Comparison of ENCODE assay signal across 3 cellular contexts in genomic region chr1:50719126-50719525, GRCh38.
A peak's percentile ranks its signal among the peaks of the same experiment; 100 is the strongest.
TF ChIP-seq lines count a peak whose summit lies in the region.

No MANE protein-coding gene starts in this region.

TF ChIP-seq in GM23338, 12 proteins besides CTCF, POLR2A, EP300 and RAD21 (continued from another document and continues in another):
- no peak for TF ChIP-seq ZNF462 (CRISPR knock-in tag; IDR thresholded peaks at IDR 0.05)

TF ChIP-seq in HEK293, 187 proteins besides CTCF, POLR2A, EP300 and RAD21 (continued from another document):
- TF ChIP-seq, protein P1, sequence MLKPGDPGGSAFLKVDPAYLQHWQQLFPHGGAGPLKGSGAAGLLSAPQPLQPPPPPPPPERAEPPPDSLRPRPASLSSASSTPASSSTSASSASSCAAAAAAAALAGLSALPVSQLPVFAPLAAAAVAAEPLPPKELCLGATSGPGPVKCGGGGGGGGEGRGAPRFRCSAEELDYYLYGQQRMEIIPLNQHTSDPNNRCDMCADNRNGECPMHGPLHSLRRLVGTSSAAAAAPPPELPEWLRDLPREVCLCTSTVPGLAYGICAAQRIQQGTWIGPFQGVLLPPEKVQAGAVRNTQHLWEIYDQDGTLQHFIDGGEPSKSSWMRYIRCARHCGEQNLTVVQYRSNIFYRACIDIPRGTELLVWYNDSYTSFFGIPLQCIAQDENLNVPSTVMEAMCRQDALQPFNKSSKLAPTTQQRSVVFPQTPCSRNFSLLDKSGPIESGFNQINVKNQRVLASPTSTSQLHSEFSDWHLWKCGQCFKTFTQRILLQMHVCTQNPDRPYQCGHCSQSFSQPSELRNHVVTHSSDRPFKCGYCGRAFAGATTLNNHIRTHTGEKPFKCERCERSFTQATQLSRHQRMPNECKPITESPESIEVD (tag by site-specific recombination; IDR thresholded peaks at IDR 0.05): peak; percentile 49; the same call in 1 of the 2 replicates
- TF ChIP-seq, protein P2, sequence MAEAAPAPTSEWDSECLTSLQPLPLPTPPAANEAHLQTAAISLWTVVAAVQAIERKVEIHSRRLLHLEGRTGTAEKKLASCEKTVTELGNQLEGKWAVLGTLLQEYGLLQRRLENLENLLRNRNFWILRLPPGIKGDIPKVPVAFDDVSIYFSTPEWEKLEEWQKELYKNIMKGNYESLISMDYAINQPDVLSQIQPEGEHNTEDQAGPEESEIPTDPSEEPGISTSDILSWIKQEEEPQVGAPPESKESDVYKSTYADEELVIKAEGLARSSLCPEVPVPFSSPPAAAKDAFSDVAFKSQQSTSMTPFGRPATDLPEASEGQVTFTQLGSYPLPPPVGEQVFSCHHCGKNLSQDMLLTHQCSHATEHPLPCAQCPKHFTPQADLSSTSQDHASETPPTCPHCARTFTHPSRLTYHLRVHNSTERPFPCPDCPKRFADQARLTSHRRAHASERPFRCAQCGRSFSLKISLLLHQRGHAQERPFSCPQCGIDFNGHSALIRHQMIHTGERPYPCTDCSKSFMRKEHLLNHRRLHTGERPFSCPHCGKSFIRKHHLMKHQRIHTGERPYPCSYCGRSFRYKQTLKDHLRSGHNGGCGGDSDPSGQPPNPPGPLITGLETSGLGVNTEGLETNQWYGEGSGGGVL (tag by site-specific recombination; IDR thresholded peaks at IDR 0.05): no peak
- TF ChIP-seq ZNF184 (tag by site-specific recombination; IDR thresholded peaks at IDR 0.05) (no peak), ZNF677 (tag by site-specific recombination; IDR thresholded peaks at IDR 0.05) (no peak), ZNF157 (tag by site-specific recombination; IDR thresholded peaks at IDR 0.05) (no peak), ZNF302 (tag by site-specific recombination; IDR thresholded peaks at IDR 0.05; ENCODE audit: low read depth) (no peak), ZNF274 (IDR thresholded peaks at IDR 0.05; ENCODE audit: low read length) (no peak), ZNF274 (tag by site-specific recombination; IDR thresholded peaks at IDR 0.05; ENCODE audit: borderline replicate concordance) (no peak)

TF ChIP-seq in K562, 482 proteins besides CTCF, POLR2A, EP300 and RAD21 (continued from another document):
- no peak for TF ChIP-seq ZBTB5 (IDR thresholded peaks at IDR 0.05)
- TF ChIP-seq, protein P3, sequence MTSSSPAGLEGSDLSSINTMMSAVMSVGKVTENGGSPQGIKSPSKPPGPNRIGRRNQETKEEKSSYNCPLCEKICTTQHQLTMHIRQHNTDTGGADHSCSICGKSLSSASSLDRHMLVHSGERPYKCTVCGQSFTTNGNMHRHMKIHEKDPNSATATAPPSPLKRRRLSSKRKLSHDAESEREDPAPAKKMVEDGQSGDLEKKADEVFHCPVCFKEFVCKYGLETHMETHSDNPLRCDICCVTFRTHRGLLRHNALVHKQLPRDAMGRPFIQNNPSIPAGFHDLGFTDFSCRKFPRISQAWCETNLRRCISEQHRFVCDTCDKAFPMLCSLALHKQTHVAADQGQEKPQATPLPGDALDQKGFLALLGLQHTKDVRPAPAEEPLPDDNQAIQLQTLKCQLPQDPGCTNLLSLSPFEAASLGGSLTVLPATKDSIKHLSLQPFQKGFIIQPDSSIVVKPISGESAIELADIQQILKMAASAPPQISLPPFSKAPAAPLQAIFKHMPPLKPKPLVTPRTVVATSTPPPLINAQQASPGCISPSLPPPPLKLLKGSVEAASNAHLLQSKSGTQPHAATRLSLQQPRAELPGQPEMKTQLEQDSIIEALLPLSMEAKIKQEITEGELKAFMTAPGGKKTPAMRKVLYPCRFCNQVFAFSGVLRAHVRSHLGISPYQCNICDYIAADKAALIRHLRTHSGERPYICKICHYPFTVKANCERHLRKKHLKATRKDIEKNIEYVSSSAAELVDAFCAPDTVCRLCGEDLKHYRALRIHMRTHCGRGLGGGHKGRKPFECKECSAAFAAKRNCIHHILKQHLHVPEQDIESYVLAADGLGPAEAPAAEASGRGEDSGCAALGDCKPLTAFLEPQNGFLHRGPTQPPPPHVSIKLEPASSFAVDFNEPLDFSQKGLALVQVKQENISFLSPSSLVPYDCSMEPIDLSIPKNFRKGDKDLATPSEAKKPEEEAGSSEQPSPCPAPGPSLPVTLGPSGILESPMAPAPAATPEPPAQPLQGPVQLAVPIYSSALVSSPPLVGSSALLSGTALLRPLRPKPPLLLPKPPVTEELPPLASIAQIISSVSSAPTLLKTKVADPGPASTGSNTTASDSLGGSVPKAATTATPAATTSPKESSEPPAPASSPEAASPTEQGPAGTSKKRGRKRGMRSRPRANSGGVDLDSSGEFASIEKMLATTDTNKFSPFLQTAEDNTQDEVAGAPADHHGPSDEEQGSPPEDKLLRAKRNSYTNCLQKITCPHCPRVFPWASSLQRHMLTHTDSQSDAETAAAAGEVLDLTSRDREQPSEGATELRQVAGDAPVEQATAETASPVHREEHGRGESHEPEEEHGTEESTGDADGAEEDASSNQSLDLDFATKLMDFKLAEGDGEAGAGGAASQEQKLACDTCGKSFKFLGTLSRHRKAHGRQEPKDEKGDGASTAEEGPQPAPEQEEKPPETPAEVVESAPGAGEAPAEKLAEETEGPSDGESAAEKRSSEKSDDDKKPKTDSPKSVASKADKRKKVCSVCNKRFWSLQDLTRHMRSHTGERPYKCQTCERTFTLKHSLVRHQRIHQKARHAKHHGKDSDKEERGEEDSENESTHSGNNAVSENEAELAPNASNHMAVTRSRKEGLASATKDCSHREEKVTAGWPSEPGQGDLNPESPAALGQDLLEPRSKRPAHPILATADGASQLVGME (CRISPR knock-in tag; IDR thresholded peaks at IDR 0.05): no peak
- no peak for TF ChIP-seq CEBPG (CRISPR knock-in tag; IDR thresholded peaks at IDR 0.05)
- TF ChIP-seq CEBPG (tag; conservative IDR thresholded peaks at IDR 0.05 in 1 of 2, IDR thresholded peaks at IDR 0.05 in 1 of 2): 0 out of 4 replicates have a peak, but pooled peaks of 1 of the 2 experiments have one; percentile 29
- no peak for TF ChIP-seq BMI1 (IDR thresholded peaks at IDR 0.05; ENCODE audit: low read length)
- TF ChIP-seq FOXP1 (CRISPR knock-in tag; IDR thresholded peaks at IDR 0.05): no peak
- TF ChIP-seq HMGN3 (IDR thresholded peaks at IDR 0.05; ENCODE audit: borderline replicate concordance, extremely low read depth, insufficient read length, low read depth, low read length): no peak
- no peak for TF ChIP-seq FOXK1 (CRISPR knock-in tag; IDR thresholded peaks at IDR 0.05; ENCODE audit: borderline replicate concordance)
- no peak for TF ChIP-seq BRD9 (IDR thresholded peaks at IDR 0.05; ENCODE audit: low read depth, partially characterized antibody)
- TF ChIP-seq TCF3 (CRISPR knock-in tag; IDR thresholded peaks at IDR 0.05): no peak
- TF ChIP-seq SP1 (CRISPR knock-in tag; IDR thresholded peaks at IDR 0.05): 0 out of 2 replicates have a peak, but pooled peaks have one; percentile 15
- TF ChIP-seq ZSCAN32 (CRISPR knock-in tag; IDR thresholded peaks at IDR 0.05): no peak
TF ChIP-seq in K562: peak in this region for 2.
